In the genomic region with DNA sequence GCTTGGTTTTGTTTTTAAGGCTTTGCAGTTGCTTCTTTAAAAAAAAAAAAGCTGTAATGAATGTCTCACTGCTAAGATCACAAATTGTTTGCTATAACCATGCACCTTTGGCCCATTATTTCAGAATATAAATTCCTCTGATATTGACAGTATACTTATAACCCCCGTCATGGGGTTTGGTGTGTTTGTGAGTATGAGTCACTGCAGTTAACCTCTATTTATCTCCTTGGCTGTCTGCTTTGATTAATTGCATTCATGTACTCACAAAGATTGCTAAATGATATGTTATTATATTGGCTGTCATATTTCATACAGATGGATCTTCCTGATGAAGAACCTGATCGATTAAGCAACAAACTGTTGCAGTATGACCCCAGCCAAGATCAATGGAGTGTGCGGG, we compare ENCODE assay signal across 16 cellular contexts. TPM values are rescaled to one million over a fixed set of nuclear protein-coding genes. Genes with fewer than 3 reads are reported as not detected.
"Had no signal": no experiment of that assay in that cellular context is flagged by ENCODE, and none has a peak within 500 bp of the region (broad histone marks: within the 10 kb centered on the region; RNA-seq: fewer than 3 reads in every experiment).

No MANE protein-coding gene starts in this region.

- H3K4me1 Mint-ChIP-seq: brain had no signal

- H3K9me3 Mint-ChIP-seq: activated naive CD4-positive, alpha-beta T cell treated with anti-CD3 and anti-CD28 coated beads, Interleukin-2, amount 50 U/mL, for 72 hours; activated T-cell treated with anti-CD3 and anti-CD28 coated beads, Interleukin-2, amount 50 U/mL, for 24 hours; brain; naive thymus-derived CD4-positive, alpha-beta T cell had no signal

- H3K4me3 ChIP-seq: lower lobe of right lung, skin epidermis, stomach, thoracic aorta, uterus had no signal

- H3K27ac ChIP-seq: lower lobe of right lung, skin epidermis, stomach, thoracic aorta, uterus had no signal

- H3K4me3 Mint-ChIP-seq: activated CD8-positive, alpha-beta memory T cell treated with anti-CD3 and anti-CD28 coated beads, Interleukin-2, amount 10 ng/mL, durations not matched to agents 7 days and 5 days; activated T-cell treated with anti-CD3 and anti-CD28 coated beads, Interleukin-2, amount 50 U/mL, for 24 hours; brain; naive thymus-derived CD4-positive, alpha-beta T cell had no signal

- H3K4me1 ChIP-seq: lower lobe of right lung, stomach, uterus had no signal

- H3K36me3 Mint-ChIP-seq: activated CD8-positive, alpha-beta memory T cell treated with anti-CD3 and anti-CD28 coated beads, Interleukin-2, amount 10 ng/mL, durations not matched to agents 7 days and 5 days; activated naive CD4-positive, alpha-beta T cell treated with anti-CD3 and anti-CD28 coated beads, Interleukin-2, amount 50 U/mL, for 72 hours; brain had no signal

- H3K36me3 ChIP-seq: lower lobe of right lung, stomach, uterus had no signal

- DNase-seq: activated CD8-positive, alpha-beta memory T cell treated with anti-CD3 and anti-CD28 coated beads, Interleukin-2, amount 10 ng/mL, durations not matched to agents 7 days and 5 days; activated effector memory CD4-positive, alpha-beta T cell treated with Interleukin-2 at 50 U/mL for 16 hours; activated T-cell treated with anti-CD3 and anti-CD28 coated beads, Interleukin-2, amount 50 U/mL, for 24 hours; amygdala; dermis blood vessel endothelial cell; erythroblast; lower lobe of right lung; midbrain; naive thymus-derived CD4-positive, alpha-beta T cell; stomach; uterus had no signal

- H3K27me3 ChIP-seq: stomach, uterus had no signal

- H3K27ac Mint-ChIP-seq: activated CD8-positive, alpha-beta memory T cell treated with anti-CD3 and anti-CD28 coated beads, Interleukin-2, amount 10 ng/mL, durations not matched to agents 7 days and 5 days; activated naive CD4-positive, alpha-beta T cell treated with anti-CD3 and anti-CD28 coated beads, Interleukin-2, amount 50 U/mL, for 72 hours; activated T-cell treated with anti-CD3 and anti-CD28 coated beads, Interleukin-2, amount 50 U/mL, for 24 hours; brain; naive thymus-derived CD4-positive, alpha-beta T cell had no signal

- H3K9me3 ChIP-seq: lower lobe of right lung, stomach, thoracic aorta, uterus had no signal

RNA-seq across cellular contexts. Expression of a gene that starts 14.8 kb away (rescaled TPM):
- total RNA-seq: activated CD8-positive, alpha-beta memory T cell treated with anti-CD3 and anti-CD28 coated beads, Interleukin-2, amount 10 ng/mL, durations not matched to agents 7 days and 5 days; activated naive CD4-positive, alpha-beta T cell treated with anti-CD3 and anti-CD28 coated beads, Interleukin-2, amount 50 U/mL, for 72 hours; dermis blood vessel endothelial cell; glomerular endothelial cell; naive thymus-derived CD4-positive, alpha-beta T cell had no signal
- polyA plus RNA-seq: naive thymus-derived CD4-positive, alpha-beta T cell had no signal
